ENCODE assay signal across 12 cellular contexts in genomic region chr12:93790472-93791152, GRCh38.
DNase-seq lines count a peak whose midpoint lies in the region; ATAC-seq and TF ChIP-seq lines count a peak whose summit lies in the region.
"Had no signal": no experiment of that assay in that cellular context is flagged by ENCODE, and none has a peak within 500 bp of the region (broad histone marks: within the 10 kb centered on the region; RNA-seq: fewer than 3 reads in every experiment).

No MANE protein-coding gene starts in this region.

- no peak overlapping the region for H3K4me3 ChIP-seq in fibroblast of villous mesenchyme (ENCODE audit: low read depth, low read length)
- H3K4me3 ChIP-seq: lung, right lobe of liver had no signal

- ATAC-seq in GM19328 (IDR thresholded peaks at IDR 0.05; ENCODE audit: unreplicated experiment) (no peak), HG02938 (IDR thresholded peaks at IDR 0.05; ENCODE audit: unreplicated experiment) (no peak)

- peak; percentile 28 for DNase-seq in AG08396 (ENCODE audit: low spot score)
- DNase-seq in HPDE6-E6E7 (ENCODE audit: extremely low spot score): peak; percentile 48
- peak; percentile 34 to 37 for DNase-seq in activated CD4-positive, alpha-beta T cell treated with anti-CD3 and anti-CD28 coated beads, Interleukin-2, amount 50 U/mL, for 4 hours
- peak; percentile 64 for DNase-seq in fibroblast of villous mesenchyme (ENCODE audit: low read depth)
- DNase-seq in HuH-7 (ENCODE audit: low spot score): no peak
- DNase-seq in NCI-H1105 treated with DMSO at 0.1 percent for 48 hours (lab: John Stamatoyannopoulos, UW): no peak
- DNase-seq: NCI-H345, right lobe of liver, T-cell had no signal

- TF ChIP-seq CTCF in fibroblast of villous mesenchyme (IDR thresholded peaks at IDR 0.05; ENCODE audit: insufficient read depth, low read depth, low read length): no peak

Comparison
In these comparisons a context has a peak if more than half of its experiments do, and no peak if none do; other contexts are left out.
1. DNase-seq: peak in AG08396 (single experiment), HPDE6-E6E7 (single experiment), activated CD4-positive, alpha-beta T cell treated with anti-CD3 and anti-CD28 coated beads, Interleukin-2, amount 50 U/mL, for 4 hours (2 of 2) and fibroblast of villous mesenchyme (single experiment); none in HuH-7 (single experiment) and NCI-H1105 treated with DMSO at 0.1 percent for 48 hours (single experiment).